Comparison of ENCODE assay signal across 1 cellular context in the genomic region with DNA sequence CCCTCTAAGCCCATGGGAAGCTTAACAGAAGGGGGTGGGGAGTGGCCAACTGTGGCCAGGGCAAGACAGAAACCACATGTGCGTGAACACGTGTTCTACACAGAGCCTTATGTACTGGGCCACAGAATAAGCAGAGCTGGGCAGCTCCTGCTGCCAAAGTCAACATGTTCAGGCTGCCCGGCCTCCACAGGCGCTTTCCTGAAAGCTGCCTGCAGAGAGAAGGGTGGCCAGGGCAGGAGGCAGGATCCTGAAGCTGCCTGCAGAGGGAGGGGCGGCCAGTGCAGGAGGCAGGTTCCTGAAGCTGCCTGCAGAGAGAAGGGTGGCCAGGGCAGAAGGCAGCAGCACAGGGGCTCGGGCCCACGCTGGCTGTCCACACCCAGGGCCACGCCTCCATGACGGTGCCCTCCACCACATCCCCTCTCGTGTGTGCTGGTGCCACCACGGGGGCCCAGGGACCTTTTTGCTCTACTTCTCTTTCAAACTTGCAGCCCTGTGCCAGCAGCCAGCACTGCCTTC.
TF ChIP-seq lines count a peak whose summit lies in the region.

No MANE protein-coding gene starts in this region.

TF ChIP-seq in HEK293, 187 proteins besides CTCF, POLR2A, EP300 and RAD21 (continued from another document and continues in another):
- TF ChIP-seq ZNF518A (tag by site-specific recombination; conservative IDR thresholded peaks at IDR 0.05; ENCODE audit: low read depth): no peak
- TF ChIP-seq ZNF16 (tag by site-specific recombination; IDR thresholded peaks at IDR 0.05; ENCODE audit: low read depth): no peak
- no peak for TF ChIP-seq ZNF530 (tag by site-specific recombination; IDR thresholded peaks at IDR 0.05; ENCODE audit: low read depth)
- TF ChIP-seq ZNF707 (tag by site-specific recombination; IDR thresholded peaks at IDR 0.05): no peak
- TF ChIP-seq BCL11B (tag by site-specific recombination; IDR thresholded peaks at IDR 0.05; ENCODE audit: low read depth): no peak
- no peak for TF ChIP-seq KLF7 (tag by site-specific recombination; IDR thresholded peaks at IDR 0.05; ENCODE audit: borderline replicate concordance)
- no peak for TF ChIP-seq HOXD13 (CRISPR knock-in tag; IDR thresholded peaks at IDR 0.05; ENCODE audit: borderline replicate concordance)
- TF ChIP-seq ZNF645 (tag by site-specific recombination; IDR thresholded peaks at IDR 0.05): no peak
- TF ChIP-seq ZNF580 (tag by site-specific recombination; IDR thresholded peaks at IDR 0.05): no peak
- TF ChIP-seq ZNF837 (tag by site-specific recombination; IDR thresholded peaks at IDR 0.05): no peak
- TF ChIP-seq ZBTB20 (tag by site-specific recombination; IDR thresholded peaks at IDR 0.05): peak; percentile 53
- TF ChIP-seq, protein P1, sequence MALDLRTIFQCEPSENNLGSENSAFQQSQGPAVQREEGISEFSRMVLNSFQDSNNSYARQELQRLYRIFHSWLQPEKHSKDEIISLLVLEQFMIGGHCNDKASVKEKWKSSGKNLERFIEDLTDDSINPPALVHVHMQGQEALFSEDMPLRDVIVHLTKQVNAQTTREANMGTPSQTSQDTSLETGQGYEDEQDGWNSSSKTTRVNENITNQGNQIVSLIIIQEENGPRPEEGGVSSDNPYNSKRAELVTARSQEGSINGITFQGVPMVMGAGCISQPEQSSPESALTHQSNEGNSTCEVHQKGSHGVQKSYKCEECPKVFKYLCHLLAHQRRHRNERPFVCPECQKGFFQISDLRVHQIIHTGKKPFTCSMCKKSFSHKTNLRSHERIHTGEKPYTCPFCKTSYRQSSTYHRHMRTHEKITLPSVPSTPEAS (tag by site-specific recombination; IDR thresholded peaks at IDR 0.05): no peak
- TF ChIP-seq KLF9 (tag by site-specific recombination; IDR thresholded peaks at IDR 0.05; ENCODE audit: low read depth): 0 out of 2 replicates have a peak, but pooled peaks have one; percentile 26
- TF ChIP-seq, protein P2, sequence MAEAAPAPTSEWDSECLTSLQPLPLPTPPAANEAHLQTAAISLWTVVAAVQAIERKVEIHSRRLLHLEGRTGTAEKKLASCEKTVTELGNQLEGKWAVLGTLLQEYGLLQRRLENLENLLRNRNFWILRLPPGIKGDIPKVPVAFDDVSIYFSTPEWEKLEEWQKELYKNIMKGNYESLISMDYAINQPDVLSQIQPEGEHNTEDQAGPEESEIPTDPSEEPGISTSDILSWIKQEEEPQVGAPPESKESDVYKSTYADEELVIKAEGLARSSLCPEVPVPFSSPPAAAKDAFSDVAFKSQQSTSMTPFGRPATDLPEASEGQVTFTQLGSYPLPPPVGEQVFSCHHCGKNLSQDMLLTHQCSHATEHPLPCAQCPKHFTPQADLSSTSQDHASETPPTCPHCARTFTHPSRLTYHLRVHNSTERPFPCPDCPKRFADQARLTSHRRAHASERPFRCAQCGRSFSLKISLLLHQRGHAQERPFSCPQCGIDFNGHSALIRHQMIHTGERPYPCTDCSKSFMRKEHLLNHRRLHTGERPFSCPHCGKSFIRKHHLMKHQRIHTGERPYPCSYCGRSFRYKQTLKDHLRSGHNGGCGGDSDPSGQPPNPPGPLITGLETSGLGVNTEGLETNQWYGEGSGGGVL (tag by site-specific recombination; IDR thresholded peaks at IDR 0.05): no peak
- TF ChIP-seq, protein P3, sequence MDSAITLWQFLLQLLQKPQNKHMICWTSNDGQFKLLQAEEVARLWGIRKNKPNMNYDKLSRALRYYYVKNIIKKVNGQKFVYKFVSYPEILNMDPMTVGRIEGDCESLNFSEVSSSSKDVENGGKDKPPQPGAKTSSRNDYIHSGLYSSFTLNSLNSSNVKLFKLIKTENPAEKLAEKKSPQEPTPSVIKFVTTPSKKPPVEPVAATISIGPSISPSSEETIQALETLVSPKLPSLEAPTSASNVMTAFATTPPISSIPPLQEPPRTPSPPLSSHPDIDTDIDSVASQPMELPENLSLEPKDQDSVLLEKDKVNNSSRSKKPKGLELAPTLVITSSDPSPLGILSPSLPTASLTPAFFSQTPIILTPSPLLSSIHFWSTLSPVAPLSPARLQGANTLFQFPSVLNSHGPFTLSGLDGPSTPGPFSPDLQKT (IDR thresholded peaks at IDR 0.05; ENCODE audit: borderline replicate concordance, low read depth, low read length): no peak
- TF ChIP-seq ZNF341 (tag by site-specific recombination; IDR thresholded peaks at IDR 0.05; ENCODE audit: low read depth): peak; percentile 75
- TF ChIP-seq ZNF692 (tag by site-specific recombination; IDR thresholded peaks at IDR 0.05): no peak
- no peak for TF ChIP-seq YY1 (tag by site-specific recombination; IDR thresholded peaks at IDR 0.05)
- no peak for TF ChIP-seq ZNF777 (tag by site-specific recombination; IDR thresholded peaks at IDR 0.05; ENCODE audit: borderline replicate concordance)
- TF ChIP-seq ZNF324 (tag by site-specific recombination; IDR thresholded peaks at IDR 0.05): no peak
- 0 out of 2 replicates have a peak, but pooled peaks have one; percentile 15 for TF ChIP-seq ZNF843 (tag by site-specific recombination; IDR thresholded peaks at IDR 0.05)
- TF ChIP-seq ZNF629 (tag by site-specific recombination; IDR thresholded peaks at IDR 0.05): no peak
- peak; percentile 66; the same call in 1 of the 2 replicates for TF ChIP-seq SCRT1 (tag by site-specific recombination; IDR thresholded peaks at IDR 0.05; ENCODE audit: borderline replicate concordance)
- peak; percentile 65 for TF ChIP-seq ZBTB8A (tag by site-specific recombination; IDR thresholded peaks at IDR 0.05)
- no peak for TF ChIP-seq TCF7L2 (IDR thresholded peaks at IDR 0.05; ENCODE audit: borderline replicate concordance, low read depth, low read length)
- TF ChIP-seq ZNF121 (tag by site-specific recombination; IDR thresholded peaks at IDR 0.05): peak; percentile 83; the same call in 1 of the 2 replicates
- no peak for TF ChIP-seq ZNF211 (tag by site-specific recombination; IDR thresholded peaks at IDR 0.05; ENCODE audit: low read depth)
- TF ChIP-seq ATF2 (tag by site-specific recombination; IDR thresholded peaks at IDR 0.05; ENCODE audit: low read depth): no peak
- TF ChIP-seq ZSCAN18 (tag by site-specific recombination; IDR thresholded peaks at IDR 0.05): no peak
- no peak for TF ChIP-seq PRDM1 (tag by site-specific recombination; IDR thresholded peaks at IDR 0.05)
- no peak for TF ChIP-seq ZNF112 (tag by site-specific recombination; IDR thresholded peaks at IDR 0.05)
- no peak for TF ChIP-seq ZFP41 (tag by site-specific recombination; IDR thresholded peaks at IDR 0.05; ENCODE audit: borderline replicate concordance)
- TF ChIP-seq ZFHX2 (tag by site-specific recombination; conservative IDR thresholded peaks at IDR 0.05): no peak
- no peak for TF ChIP-seq ZBTB21 (tag by site-specific recombination; IDR thresholded peaks at IDR 0.05)
- no peak for TF ChIP-seq ZNF626 (tag by site-specific recombination; IDR thresholded peaks at IDR 0.05)
- 0 out of 2 replicates have a peak, but pooled peaks have one; percentile 43 for TF ChIP-seq KLF16 (tag by site-specific recombination; IDR thresholded peaks at IDR 0.05)
- TF ChIP-seq ZNF585B (tag by site-specific recombination; IDR thresholded peaks at IDR 0.05): no peak
- no peak for TF ChIP-seq ZNF18 (tag by site-specific recombination; IDR thresholded peaks at IDR 0.05)
- TF ChIP-seq ZNF596 (tag by site-specific recombination; IDR thresholded peaks at IDR 0.05): no peak
- peak; percentile 96 for TF ChIP-seq ZIC2 (tag by site-specific recombination; IDR thresholded peaks at IDR 0.05)
- TF ChIP-seq ZNF473 (tag by site-specific recombination; IDR thresholded peaks at IDR 0.05): no peak
- TF ChIP-seq ZNF202 (tag by site-specific recombination; IDR thresholded peaks at IDR 0.05; ENCODE audit: borderline replicate concordance): no peak
- TF ChIP-seq ZNF600 (tag by site-specific recombination; IDR thresholded peaks at IDR 0.05): peak; percentile 70; the same call in 1 of the 2 replicates
